ENCODE assay signal across 1 cellular context in the genomic region with DNA sequence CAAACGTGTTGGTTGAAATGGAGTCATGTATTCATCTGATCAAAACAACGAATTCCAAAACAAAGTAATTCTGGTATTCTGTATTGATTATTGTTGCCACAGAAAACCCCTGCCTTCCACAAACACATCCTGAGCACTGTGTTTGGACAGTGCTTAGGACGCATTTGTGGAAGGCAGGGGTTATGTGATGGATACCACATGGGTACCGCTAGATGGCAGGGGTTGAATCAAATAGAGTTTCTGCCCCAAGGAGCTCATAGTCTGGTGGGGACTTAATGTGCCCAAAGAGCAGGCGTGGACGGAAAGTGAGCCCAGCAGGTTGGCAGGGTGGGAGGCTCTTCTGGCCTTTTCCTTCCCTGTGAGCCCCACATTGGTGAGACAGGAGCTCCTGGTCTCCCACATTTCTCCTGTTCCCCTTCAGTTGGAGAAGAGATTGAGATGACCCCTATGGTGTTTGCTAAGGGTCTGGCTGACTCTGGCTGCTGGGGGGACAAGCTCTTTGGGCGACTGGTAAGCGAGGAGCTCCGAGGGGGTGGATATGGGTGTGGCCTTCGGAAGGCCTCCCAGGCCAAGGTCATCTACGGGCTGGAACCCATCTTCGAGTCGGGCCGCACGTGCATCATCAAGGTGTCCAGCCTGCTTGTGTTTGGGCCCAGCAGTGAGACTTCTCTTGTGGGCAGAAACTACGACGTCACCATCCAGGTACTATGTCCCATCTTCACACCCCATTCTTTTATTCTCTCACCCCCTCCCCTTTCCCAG.
TF ChIP-seq lines count a peak whose summit lies in the region.

No MANE protein-coding gene starts in this region.

TF ChIP-seq in K562, 482 proteins besides CTCF, POLR2A, EP300 and RAD21:
- TF ChIP-seq, protein P1, sequence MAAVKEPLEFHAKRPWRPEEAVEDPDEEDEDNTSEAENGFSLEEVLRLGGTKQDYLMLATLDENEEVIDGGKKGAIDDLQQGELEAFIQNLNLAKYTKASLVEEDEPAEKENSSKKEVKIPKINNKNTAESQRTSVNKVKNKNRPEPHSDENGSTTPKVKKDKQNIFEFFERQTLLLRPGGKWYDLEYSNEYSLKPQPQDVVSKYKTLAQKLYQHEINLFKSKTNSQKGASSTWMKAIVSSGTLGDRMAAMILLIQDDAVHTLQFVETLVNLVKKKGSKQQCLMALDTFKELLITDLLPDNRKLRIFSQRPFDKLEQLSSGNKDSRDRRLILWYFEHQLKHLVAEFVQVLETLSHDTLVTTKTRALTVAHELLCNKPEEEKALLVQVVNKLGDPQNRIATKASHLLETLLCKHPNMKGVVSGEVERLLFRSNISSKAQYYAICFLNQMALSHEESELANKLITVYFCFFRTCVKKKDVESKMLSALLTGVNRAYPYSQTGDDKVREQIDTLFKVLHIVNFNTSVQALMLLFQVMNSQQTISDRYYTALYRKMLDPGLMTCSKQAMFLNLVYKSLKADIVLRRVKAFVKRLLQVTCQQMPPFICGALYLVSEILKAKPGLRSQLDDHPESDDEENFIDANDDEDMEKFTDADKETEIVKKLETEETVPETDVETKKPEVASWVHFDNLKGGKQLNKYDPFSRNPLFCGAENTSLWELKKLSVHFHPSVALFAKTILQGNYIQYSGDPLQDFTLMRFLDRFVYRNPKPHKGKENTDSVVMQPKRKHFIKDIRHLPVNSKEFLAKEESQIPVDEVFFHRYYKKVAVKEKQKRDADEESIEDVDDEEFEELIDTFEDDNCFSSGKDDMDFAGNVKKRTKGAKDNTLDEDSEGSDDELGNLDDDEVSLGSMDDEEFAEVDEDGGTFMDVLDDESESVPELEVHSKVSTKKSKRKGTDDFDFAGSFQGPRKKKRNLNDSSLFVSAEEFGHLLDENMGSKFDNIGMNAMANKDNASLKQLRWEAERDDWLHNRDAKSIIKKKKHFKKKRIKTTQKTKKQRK (IDR thresholded peaks at IDR 0.05; ENCODE audit: borderline replicate concordance, low read depth, low read length), result no peak
- TF ChIP-seq MAFG (tag; conservative IDR thresholded peaks at IDR 0.05) (no peak), ETV1 (tag; conservative IDR thresholded peaks at IDR 0.05; ENCODE audit: low read depth) (no peak), CREB1 (IDR thresholded peaks at IDR 0.05) (no peak), CREB1 (CRISPR knock-in tag; IDR thresholded peaks at IDR 0.05) (no peak), ZNF830 (CRISPR knock-in tag; IDR thresholded peaks at IDR 0.05) (no peak), BRF1 (IDR thresholded peaks at IDR 0.05; ENCODE audit: borderline replicate concordance, extremely low read depth, insufficient read length) (no peak), ATF7 (IDR thresholded peaks at IDR 0.05) (no peak), MAFF (IDR thresholded peaks at IDR 0.05; ENCODE audit: low read length) (no peak), E2F3 (CRISPR knock-in tag; IDR thresholded peaks at IDR 0.05) (no peak)
- TF ChIP-seq, protein P2, sequence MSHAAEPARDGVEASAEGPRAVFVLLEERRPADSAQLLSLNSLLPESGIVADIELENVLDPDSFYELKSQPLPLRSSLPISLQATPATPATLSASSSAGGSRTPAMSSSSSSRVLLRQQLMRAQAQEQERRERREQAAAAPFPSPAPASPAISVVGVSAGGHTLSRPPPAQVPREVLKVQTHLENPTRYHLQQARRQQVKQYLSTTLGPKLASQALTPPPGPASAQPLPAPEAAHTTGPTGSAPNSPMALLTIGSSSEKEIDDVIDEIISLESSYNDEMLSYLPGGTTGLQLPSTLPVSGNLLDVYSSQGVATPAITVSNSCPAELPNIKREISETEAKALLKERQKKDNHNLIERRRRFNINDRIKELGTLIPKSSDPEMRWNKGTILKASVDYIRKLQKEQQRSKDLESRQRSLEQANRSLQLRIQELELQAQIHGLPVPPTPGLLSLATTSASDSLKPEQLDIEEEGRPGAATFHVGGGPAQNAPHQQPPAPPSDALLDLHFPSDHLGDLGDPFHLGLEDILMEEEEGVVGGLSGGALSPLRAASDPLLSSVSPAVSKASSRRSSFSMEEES (CRISPR knock-in tag; IDR thresholded peaks at IDR 0.05), result no peak
